In the genomic region with DNA sequence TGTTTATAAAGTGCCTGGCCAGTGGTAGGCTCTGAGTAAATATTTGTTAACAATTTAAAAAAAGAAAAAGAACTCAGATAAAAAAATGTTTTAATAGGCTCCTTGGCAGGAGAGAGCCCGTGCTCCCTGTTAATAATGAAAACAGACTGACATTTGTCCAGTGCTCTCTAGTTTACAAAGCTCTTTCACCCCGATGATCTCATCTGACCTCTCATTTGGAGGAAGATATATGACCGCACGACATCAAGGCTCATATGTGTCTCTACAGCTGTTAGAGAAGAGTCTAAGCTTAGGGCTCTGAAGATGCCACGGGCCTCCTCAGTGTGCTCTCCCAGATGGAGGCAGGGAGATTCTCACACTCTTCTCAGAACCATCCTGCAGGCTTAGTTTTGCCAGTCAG, we compare ENCODE assay signal across 18 cellular contexts.
"Had no signal": no experiment of that assay in that cellular context is flagged by ENCODE, and none has a peak within 500 bp of the region (broad histone marks: within the 10 kb centered on the region; RNA-seq: fewer than 3 reads in every experiment).

No MANE protein-coding gene starts in this region.

- H3K9me3 ChIP-seq: colonic mucosa, suprapubic skin, upper lobe of left lung had no signal

- H3K27ac ChIP-seq: colonic mucosa, left ventricle myocardium inferior had no signal

- DNase-seq: activated CD4-positive, alpha-beta T cell treated with anti-CD3 and anti-CD28 coated beads, Interleukin-2, amount 10 ng/mL, durations not matched to agents 24 days and 14 days; activated CD4-positive, CD25-positive, alpha-beta regulatory T cell; activated CD8-positive, alpha-beta memory T cell treated with anti-CD3 and anti-CD28 coated beads, Interleukin-2, amount 50 U/mL, for 4 hours; activated CD8-positive, alpha-beta T cell treated with anti-CD3 and anti-CD28 coated beads, Interleukin-2, amount 10 ng/mL, durations not matched to agents 7 days and 5 days; activated gamma-delta T cell; activated T-cell treated with anti-CD3 and anti-CD28 coated beads, Interleukin-2, amount 50 U/mL, for 48 hours; caudate nucleus; colonic mucosa; hippocampal formation; left ventricle myocardium inferior; natural killer cell; right cardiac atrium; upper lobe of left lung had no signal

- H3K4me3 ChIP-seq: colonic mucosa, left ventricle myocardium inferior, smooth muscle cell, suprapubic skin, upper lobe of left lung had no signal

- H3K4me1 ChIP-seq: colonic mucosa had no signal

- FAIRE-seq: endometrium, TTC549 had no signal

- H3K27me3 ChIP-seq: colonic mucosa, suprapubic skin, upper lobe of left lung had no signal

- ATAC-seq: activated CD8-positive, alpha-beta T cell treated with anti-CD3 and anti-CD28 coated beads, Interleukin-2, amount 10 ng/mL, durations not matched to agents 7 days and 5 days; activated naive CD4-positive, alpha-beta T cell treated with anti-CD3 and anti-CD28 coated beads, Interleukin-2, amount 50 U/mL, for 72 hours; natural killer cell; right cardiac atrium had no signal

- H3K36me3 ChIP-seq: colonic mucosa, left ventricle myocardium inferior, suprapubic skin, upper lobe of left lung had no signal
